8 cellular contexts compared by ENCODE assay signal in the genomic region with DNA sequence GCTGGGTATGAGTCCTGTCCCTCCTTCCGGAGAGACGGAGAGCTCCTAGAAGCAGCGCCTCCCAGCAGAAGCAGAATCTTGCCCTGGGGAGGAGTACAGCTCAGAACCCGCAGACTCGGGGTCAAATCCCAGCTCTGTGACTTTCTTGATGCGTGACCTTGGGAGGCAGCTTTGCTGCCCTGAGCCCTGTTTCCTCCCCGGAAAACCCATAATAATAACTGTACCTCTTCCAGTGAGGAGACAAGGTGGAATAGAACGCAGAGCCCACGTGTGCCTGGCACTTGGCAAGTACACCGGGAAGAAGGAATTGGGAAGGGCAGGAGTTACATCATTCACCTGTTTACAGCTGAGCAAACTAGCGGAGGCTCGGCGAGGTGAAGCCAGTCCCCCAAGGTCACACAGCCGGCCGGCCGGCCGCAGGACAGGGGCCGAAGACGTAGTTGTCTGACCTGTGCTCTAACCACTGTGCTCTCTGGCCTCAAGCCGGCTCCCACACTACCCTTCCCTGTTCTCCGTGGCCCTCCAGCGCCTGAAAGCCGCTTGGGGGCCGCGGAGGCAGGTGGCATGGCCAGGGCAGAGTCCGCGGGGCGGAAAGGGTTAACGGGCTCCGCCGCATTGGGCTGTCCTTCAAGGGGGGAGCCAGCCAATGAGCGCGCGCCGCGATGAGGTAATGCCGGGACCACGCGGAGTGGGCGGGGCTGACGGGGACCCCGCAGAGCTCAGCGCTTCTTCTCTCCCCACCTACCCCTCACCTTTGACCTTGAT.
DNase-seq lines count a peak whose midpoint lies in the region; ATAC-seq and TF ChIP-seq lines count a peak whose summit lies in the region.

No MANE protein-coding gene starts in this region.

- H3K4me2 ChIP-seq in mesenchymal stem cell (ENCODE audit: low read length, poor library complexity, severe bottlenecking) = peak overlapping the region; percentile 72

- peak overlapping the region; percentile 13 for H2AK5ac ChIP-seq in mesenchymal stem cell (ENCODE audit: low read length, severe bottlenecking)

- no peaks in the 10 kb centered on the region for H3K9me3 Mint-ChIP-seq in endodermal cell

- peak overlapping the region; percentile 95 to 97 for H3K4ac ChIP-seq in mesenchymal stem cell (ENCODE audit: low read depth in 1 of 2, low read length in 2 of 2)

- H2BK12ac ChIP-seq in mesenchymal stem cell (ENCODE audit: low read length in 2 of 2) = peak overlapping the region; percentile 55 to 99

- peaks cover 47% of the 10 kb centered on the region for H3K4me1 Mint-ChIP-seq in endodermal cell

- no peaks in the 10 kb centered on the region for H3K36me3 Mint-ChIP-seq in endodermal cell (ENCODE audit: low read depth)

- H3K4me1 ChIP-seq in endodermal cell (ENCODE audit: control insufficient read depth, insufficient read depth, low read length) (peaks cover 13% of the 10 kb centered on the region), mesenchymal stem cell (ENCODE audit: control insufficient read depth, insufficient read depth, low read depth, low read length) (peaks cover 73% of the 10 kb centered on the region)

- 19 to 51% methylated on average over 8 to 43 of the region's 43 CpGs for WGBS in endodermal cell (ENCODE audit: insufficient coverage in 1 of 2, insufficient read length in 1 of 2), 2 experiments
- 4% methylated on average over 39 of the region's 43 CpGs for WGBS in mesenchymal stem cell

- H3K27me3 ChIP-seq in HL-60 (ENCODE audit: insufficient read depth, poor library complexity, severe bottlenecking) (no peaks in the 10 kb centered on the region), endodermal cell (ENCODE audit: control insufficient read depth, insufficient read depth, low read length, poor library complexity, severe bottlenecking) (no peaks in the 10 kb centered on the region), mesenchymal stem cell (ENCODE audit: control insufficient read depth in 1 of 2, insufficient read depth in 1 of 2, low read length in 2 of 2) (no peaks in the 10 kb centered on the region)

- no peak overlapping the region for H2AFZ ChIP-seq in mesenchymal stem cell (ENCODE audit: low read depth, low read length)

- peak overlapping the region; percentile 91 for H2BK5ac ChIP-seq in mesenchymal stem cell (ENCODE audit: low read depth, low read length, poor library complexity, severe bottlenecking)

- H3K9ac ChIP-seq in endodermal cell (ENCODE audit: extremely low read depth, low read length, poor library complexity, severe bottlenecking) = peak overlapping the region; percentile 64
- H3K9ac ChIP-seq in mesenchymal stem cell (ENCODE audit: low read length) = peak overlapping the region; percentile 92

- peak overlapping the region; percentile 96 for H4K8ac ChIP-seq in mesenchymal stem cell (ENCODE audit: low read length)

- H3K27ac ChIP-seq in HL-60 (replicated peaks) = peak overlapping the region; percentile 58; the same call in 1 of the 2 replicates
- peak overlapping the region; percentile 100 for H3K27ac ChIP-seq in endodermal cell (ENCODE audit: low read depth, low read length)
- peak overlapping the region; percentile 94 for H3K27ac ChIP-seq in mesenchymal stem cell (ENCODE audit: low read length, poor library complexity, severe bottlenecking)

- H2BK15ac ChIP-seq in mesenchymal stem cell (ENCODE audit: low read depth, poor library complexity, severe bottlenecking) = peak overlapping the region; percentile 99

- H4K91ac ChIP-seq in mesenchymal stem cell (ENCODE audit: low read length) = peak overlapping the region; percentile 98

- peak; percentile 87 for DNase-seq in CD1c-positive myeloid dendritic cell (ENCODE audit: extremely low spot score)
- DNase-seq in HL-60 (ENCODE audit: low read depth in 1 of 2, low spot score in 1 of 2) = peak; percentile 76 to 90
- peak; percentile 61 for DNase-seq in NOMO-1 treated with dmso at 0.1 percent for 144 hours (lab: John Stamatoyannopoulos, UW; ENCODE audit: unreplicated experiment)
- DNase-seq in activated T-cell treated with anti-CD3 and anti-CD28 coated beads for 1 hour (ENCODE audit: low read depth) = peak; percentile 72
- DNase-seq in endodermal cell = peak; percentile 98
- DNase-seq in mesenchymal stem cell = peak; percentile 89
- DNase-seq in stimulated activated CD4-positive, alpha-beta T cell treated with anti-CD3 and anti-CD28 coated beads, TNF-alpha, amount 100 ng/mL, for 4 hours (ENCODE audit: low read depth in 3 of 3) = peak; percentile 76 to 83 (median 77)

- peaks cover 14% of the 10 kb centered on the region for H3K79me1 ChIP-seq in mesenchymal stem cell (replicated peaks; ENCODE audit: low read length, poor library complexity, severe bottlenecking)

- H3K4me3 Mint-ChIP-seq in endodermal cell = peak overlapping the region; percentile 66

- peak overlapping the region; percentile 97 for H2BK120ac ChIP-seq in mesenchymal stem cell (ENCODE audit: low read depth, low read length)

- H3K9me3 ChIP-seq in endodermal cell (ENCODE audit: control insufficient read depth, low read length) (no peaks in the 10 kb centered on the region), mesenchymal stem cell (ENCODE audit: control insufficient read depth, low read length) (no peaks in the 10 kb centered on the region)

- H3K18ac ChIP-seq in mesenchymal stem cell (ENCODE audit: low read depth in 1 of 2, low read length in 2 of 2) = peak overlapping the region; percentile 95 to 100

- TF ChIP-seq CTCF in HL-60 (IDR thresholded peaks at IDR 0.05; ENCODE audit: insufficient read depth, low read length) = no peak
- peak; percentile 18 for TF ChIP-seq CTCF in endodermal cell (conservative IDR thresholded peaks at IDR 0.05)

- no peak overlapping the region for H3K23ac ChIP-seq in mesenchymal stem cell (ENCODE audit: low read length in 2 of 2)

- H3K14ac ChIP-seq in mesenchymal stem cell (ENCODE audit: low read length in 2 of 2) = peak overlapping the region in 1 of 2 experiments; percentile 3

- peaks cover 4% of the 10 kb centered on the region for H3K27me3 Mint-ChIP-seq in endodermal cell (ENCODE audit: insufficient read depth)

- H3K4me3 ChIP-seq in HL-60 (replicated peaks; ENCODE audit: insufficient read depth, low read length) (peak overlapping the region; percentile 58), endodermal cell (ENCODE audit: low read length) (peak overlapping the region; percentile 78), mesenchymal stem cell (ENCODE audit: insufficient read depth in 1 of 2, low read depth in 1 of 2, low read length in 2 of 2) (peak overlapping the region; percentile 37 to 79)

- H3K36me3 ChIP-seq in endodermal cell (ENCODE audit: control insufficient read depth, insufficient read depth, low read length) (no peaks in the 10 kb centered on the region), mesenchymal stem cell (ENCODE audit: control insufficient read depth in 1 of 2, insufficient read depth in 2 of 2, low read depth in 1 of 2, low read length in 2 of 2) (peaks cover 12 to 16% of the 10 kb centered on the region in 2 experiments)

- ATAC-seq in HG03565 (IDR thresholded peaks at IDR 0.05; ENCODE audit: unreplicated experiment) = no peak

- peak overlapping the region; percentile 94 for H3K27ac Mint-ChIP-seq in endodermal cell
